Comparison of ENCODE assay signal across 11 cellular contexts in genomic region chr16:2157480-2158261, GRCh38. TPM values are rescaled to one million over a fixed set of nuclear protein-coding genes. Genes with fewer than 3 reads are reported as not detected.
DNase-seq lines count a peak whose midpoint lies in the region; ATAC-seq and TF ChIP-seq lines count a peak whose summit lies in the region.
"Had no signal": no experiment of that assay in that cellular context is flagged by ENCODE, and none has a peak within 500 bp of the region (broad histone marks: within the 10 kb centered on the region; RNA-seq: fewer than 3 reads in every experiment).

No MANE protein-coding gene starts in this region.

- H3K4me1 ChIP-seq in body of pancreas, result peaks cover 52% of the 10 kb centered on the region

- H3K36me3 Mint-ChIP-seq in stimulated activated naive CD8-positive, alpha-beta T cell treated with anti-CD3 and anti-CD28 coated beads, Interleukin-15, Interleukin-2, amounts not matched to agents 100 ng/mL and 50 ng/mL, for 24 hours (ENCODE audit: low read depth), result peaks cover 27% of the 10 kb centered on the region
- H3K36me3 Mint-ChIP-seq in mesothelial cell of epicardium, result no peaks in the 10 kb centered on the region

- TF ChIP-seq POLR2A in body of pancreas (IDR thresholded peaks at IDR 0.05) (no peak), erythroblast (IDR thresholded peaks at IDR 0.05; ENCODE audit: low read length) (no peak)

- 34 to 45% methylated on average over 6 to 27 of the region's 27 CpGs for WGBS in body of pancreas, 2 donors

- no peaks in the 10 kb centered on the region for H3K9me3 ChIP-seq in body of pancreas
- H3K9me3 ChIP-seq: heart right ventricle had no signal

- H3K4me1 Mint-ChIP-seq in stimulated activated naive CD8-positive, alpha-beta T cell treated with anti-CD3 and anti-CD28 coated beads, Interleukin-15, Interleukin-2, amounts not matched to agents 100 ng/mL and 50 ng/mL, for 24 hours (ENCODE audit: low read depth), result peaks cover 55% of the 10 kb centered on the region
- H3K4me1 Mint-ChIP-seq in mesothelial cell of epicardium, result peaks cover 36% of the 10 kb centered on the region

- no peaks in the 10 kb centered on the region for H3K9me3 Mint-ChIP-seq in stimulated activated naive CD8-positive, alpha-beta T cell treated with anti-CD3 and anti-CD28 coated beads, Interleukin-15, Interleukin-2, amounts not matched to agents 100 ng/mL and 50 ng/mL, for 24 hours
- no peaks in the 10 kb centered on the region for H3K9me3 Mint-ChIP-seq in mesothelial cell of epicardium

- H3K27me3 ChIP-seq in body of pancreas, result no peaks in the 10 kb centered on the region
- H3K27me3 ChIP-seq: heart right ventricle had no signal

- no peak for ATAC-seq in stimulated activated naive CD8-positive, alpha-beta T cell treated with anti-CD3 and anti-CD28 coated beads, Interleukin-15, Interleukin-2, amounts not matched to agents 100 U/mL and 50 U/mL, for 24 hours
- ATAC-seq in body of pancreas, result no peak
- ATAC-seq in HG02884 (IDR thresholded peaks at IDR 0.05; ENCODE audit: unreplicated experiment), result no peak
- ATAC-seq: heart right ventricle had no signal

- no peak overlapping the region for H3K4me3 ChIP-seq in body of pancreas

- H3K27ac Mint-ChIP-seq in stimulated activated naive CD8-positive, alpha-beta T cell treated with anti-CD3 and anti-CD28 coated beads, Interleukin-15, Interleukin-2, amounts not matched to agents 100 ng/mL and 50 ng/mL, for 24 hours, result peak overlapping the region; percentile 52
- H3K27ac Mint-ChIP-seq in mesothelial cell of epicardium, result peak overlapping the region; percentile 94

- intact Hi-C loops in body of pancreas (cut with DNase I), result no loop called here

- no peaks in the 10 kb centered on the region for H3K27me3 Mint-ChIP-seq in stimulated activated naive CD8-positive, alpha-beta T cell treated with anti-CD3 and anti-CD28 coated beads, Interleukin-15, Interleukin-2, amounts not matched to agents 100 ng/mL and 50 ng/mL, for 24 hours
- no peaks in the 10 kb centered on the region for H3K27me3 Mint-ChIP-seq in mesothelial cell of epicardium (ENCODE audit: low read depth)

- H3K36me3 ChIP-seq in body of pancreas (replicated peaks in 1 of 2; ENCODE audit: insufficient read depth in 1 of 2, low read depth in 2 of 2), result no peaks in the 10 kb centered on the region

- peak overlapping the region; percentile 95 for H3K4me3 Mint-ChIP-seq in stimulated activated naive CD8-positive, alpha-beta T cell treated with anti-CD3 and anti-CD28 coated beads, Interleukin-15, Interleukin-2, amounts not matched to agents 100 ng/mL and 50 ng/mL, for 24 hours
- peak overlapping the region; percentile 96 for H3K4me3 Mint-ChIP-seq in mesothelial cell of epicardium

- peak overlapping the region; percentile 1 to 76 (median 52) for H3K27ac ChIP-seq in body of pancreas

- DNase-seq in stimulated activated naive CD8-positive, alpha-beta T cell treated with anti-CD3 and anti-CD28 coated beads, Interleukin-15, Interleukin-2, amounts not matched to agents 100 U/mL and 50 U/mL, for 24 hours, result no peak
- DNase-seq in body of pancreas (peak in 2 of 4 donors; percentile 40 to 52), mesothelial cell of epicardium (ENCODE audit: low spot score in 2 of 2, unreplicated experiment in 2 of 2) (no peak), A172 (ENCODE audit: low spot score) (no peak), erythroblast (lab: John Stamatoyannopoulos, UW) (no peak)
- no peak for DNase-seq in stimulated activated CD4-positive, alpha-beta T cell treated with anti-CD3 and anti-CD28 coated beads, Interleukin-2, amount 100 ng/mL, for 24 hours
- DNase-seq: activated CD8-positive, alpha-beta memory T cell treated with anti-CD3 and anti-CD28 coated beads for 24 hours; HCEC 1CT; heart right ventricle had no signal

- TF ChIP-seq CTCF in body of pancreas (IDR thresholded peaks at IDR 0.05), result no peak
- TF ChIP-seq CTCF in mesothelial cell of epicardium (IDR thresholded peaks at IDR 0.05; ENCODE audit: unreplicated experiment), result no peak

RNA-seq across cellular contexts. Expression of gene TRAF7, which starts 2.1 kb away (rescaled TPM):
- total RNA-seq in body of pancreas (10 to 100 TPM; 22.7 to 29.3 TPM), mesothelial cell of epicardium (63.1 to 68.5 TPM (median 66.1 TPM) in 3 replicates)
- total RNA-seq in A172 (2014; rRNA removed; shearing (Covaris generic)), result 97.7 and 107 TPM in 2 replicates

RNA-seq across cellular contexts. Expression of gene RAB26, which starts 9.2 kb away (rescaled TPM):
- total RNA-seq in body of pancreas, result 10 to 100 TPM; 25.4 to 28.8 TPM
- total RNA-seq in mesothelial cell of epicardium, result 1.1 to 1.5 TPM (median 1.3 TPM) in 3 replicates
- total RNA-seq in A172 (2014; rRNA removed; shearing (Covaris generic)), result not detected in 2 replicates

RNA-seq across cellular contexts. Expression of gene PKD1, which starts 22.0 kb away (rescaled TPM):
- total RNA-seq in body of pancreas (100 to 1,000 TPM in 1 of 2 donors, 10 to 100 TPM in 1; 78.9 to 237 TPM), mesothelial cell of epicardium (173 to 183 TPM (median 175 TPM) in 3 replicates)
- total RNA-seq in A172 (2014; rRNA removed; shearing (Covaris generic)), result 46.4 and 71.1 TPM in 2 replicates

RNA-seq across cellular contexts. Expression of gene CASKIN1, which starts 38.7 kb away (rescaled TPM):
- under 1 TPM; 0.66 to 0.78 TPM for total RNA-seq in body of pancreas
- 8.9 to 9.8 TPM (median 9.8 TPM) in 3 replicates for total RNA-seq in mesothelial cell of epicardium
- total RNA-seq in A172 (2014; rRNA removed; shearing (Covaris generic)), result 0.46 and 1.5 TPM in 2 replicates

RNA-seq across cellular contexts. Expression of gene MLST8, which starts 47.6 kb away (rescaled TPM):
- total RNA-seq in body of pancreas (10 to 100 TPM; 32.4 to 59.0 TPM), mesothelial cell of epicardium (45.9 to 49.0 TPM (median 47.2 TPM) in 3 replicates)
- total RNA-seq in A172 (2014; rRNA removed; shearing (Covaris generic)), result 43.2 and 64.5 TPM in 2 replicates

Comparison
In these comparisons a context has a peak if more than half of its experiments do, and no peak if none do; other contexts are left out.
1. RNA of gene RAB26, which starts 9.2 kb away (total RNA-seq): 25.4 to 28.8 TPM in body of pancreas; 1.1 to 1.5 TPM in mesothelial cell of epicardium and not detected in A172; every median in the first group is over 10 times any median in the second.